ENCODE assay signal across 9 cellular contexts in the genomic region with DNA sequence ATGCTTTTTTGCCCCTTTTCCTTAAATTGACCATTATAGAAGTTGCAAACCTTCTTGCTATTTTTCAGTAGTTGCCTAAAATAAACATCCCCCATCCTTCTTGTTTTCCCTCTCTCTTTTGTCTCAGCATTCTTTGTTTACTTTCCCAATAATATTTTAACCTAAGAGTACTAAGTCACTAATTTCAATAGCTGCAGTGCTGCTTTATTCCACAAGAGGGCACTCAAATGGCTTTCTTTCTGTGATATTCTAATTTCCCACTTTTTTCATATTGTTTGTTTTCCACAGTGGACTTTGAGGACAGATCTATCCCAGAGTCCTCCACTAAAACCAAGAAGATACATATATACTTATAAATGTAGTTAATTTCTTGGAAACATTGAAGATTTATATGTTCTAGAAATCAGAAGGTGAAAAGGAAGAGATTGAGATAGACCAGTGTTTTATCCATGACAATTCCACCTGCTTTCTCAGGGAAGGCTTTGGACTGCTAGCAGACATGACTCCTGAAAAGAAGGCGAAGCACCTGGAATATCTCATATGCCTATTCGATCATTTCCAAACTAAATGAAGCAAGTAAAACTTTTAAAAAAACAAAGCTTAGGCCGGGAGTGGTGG.
DNase-seq lines count a peak whose midpoint lies in the region; ATAC-seq, FAIRE-seq and TF ChIP-seq lines count a peak whose summit lies in the region.
"Had no signal": no experiment of that assay in that cellular context is flagged by ENCODE, and none has a peak within 500 bp of the region (broad histone marks: within the 10 kb centered on the region; RNA-seq: fewer than 3 reads in every experiment).

No MANE protein-coding gene starts in this region.

- ATAC-seq in left lobe of liver = peak; percentile 75
- no peak for ATAC-seq in HG02571 (IDR thresholded peaks at IDR 0.05; ENCODE audit: unreplicated experiment)
- no peak for ATAC-seq in aorta (ENCODE audit: low FRiP score)
- no peak for ATAC-seq in GM18867 (IDR thresholded peaks at IDR 0.05; ENCODE audit: unreplicated experiment)
- ATAC-seq: naive thymus-derived CD4-positive, alpha-beta T cell had no signal

- H3K4me1 ChIP-seq in aorta (ENCODE audit: control insufficient read depth in 1 of 2, insufficient read depth in 2 of 2, low read length in 2 of 2) = no peaks in the 10 kb centered on the region

- H3K36me3 ChIP-seq in aorta (ENCODE audit: control insufficient read depth in 1 of 2, insufficient read depth in 2 of 2, low read length in 1 of 2) = no peaks in the 10 kb centered on the region

- intact Hi-C loops in aorta (cut with DNase I) = no loop called here

- WGBS in aorta, 2 donors = 88 to 95% methylated on average over 3 of the region's 3 CpGs

- H3K4me3 ChIP-seq in Jurkat, Clone E6-1 (ENCODE audit: low read length) = no peak overlapping the region
- no peak overlapping the region for H3K4me3 ChIP-seq in aorta (ENCODE audit: low read length in 2 of 2)

- no peaks in the 10 kb centered on the region for H3K27me3 ChIP-seq in aorta (ENCODE audit: control insufficient read depth in 1 of 2, insufficient read depth in 2 of 2, low read length in 1 of 2)

- H3K27ac ChIP-seq in aorta (ENCODE audit: low read depth in 1 of 2, low read length in 2 of 2) = no peak overlapping the region

- no peaks in the 10 kb centered on the region for H3K9me3 ChIP-seq in aorta (ENCODE audit: control insufficient read depth, low read length)

- no peak for DNase-seq in D721Med (ENCODE audit: insufficient read length, low spot score)
- peak; percentile 9 for DNase-seq in Jurkat, Clone E6-1 (ENCODE audit: low read depth, low spot score)
- peak; percentile 2 for DNase-seq in amniotic epithelial cell (ENCODE audit: low read depth)
- DNase-seq in left lobe of liver (ENCODE audit: low spot score) = no peak
- DNase-seq in aorta = no peak
- no peak for DNase-seq in activated CD4-positive, alpha-beta T cell treated with anti-CD3 and anti-CD28 coated beads, Interleukin-2, amount 50 U/mL, for 1 hour

- FAIRE-seq in D721Med (lab: Jason Lieb, UNC) = peak; percentile 80

- TF ChIP-seq CTCF in D721Med (IDR thresholded peaks at IDR 0.05; ENCODE audit: insufficient read depth, missing control alignments) = peak; percentile 85

Comparison
In these comparisons a context has a peak if more than half of its experiments do, and no peak if none do; other contexts are left out.
1. DNase-seq: peak in Jurkat, Clone E6-1 (single experiment) and amniotic epithelial cell (single experiment); none in D721Med (single experiment), left lobe of liver (single experiment), aorta (0 of 2) and activated CD4-positive, alpha-beta T cell treated with anti-CD3 and anti-CD28 coated beads, Interleukin-2, amount 50 U/mL, for 1 hour (single experiment).